In the genomic region with DNA sequence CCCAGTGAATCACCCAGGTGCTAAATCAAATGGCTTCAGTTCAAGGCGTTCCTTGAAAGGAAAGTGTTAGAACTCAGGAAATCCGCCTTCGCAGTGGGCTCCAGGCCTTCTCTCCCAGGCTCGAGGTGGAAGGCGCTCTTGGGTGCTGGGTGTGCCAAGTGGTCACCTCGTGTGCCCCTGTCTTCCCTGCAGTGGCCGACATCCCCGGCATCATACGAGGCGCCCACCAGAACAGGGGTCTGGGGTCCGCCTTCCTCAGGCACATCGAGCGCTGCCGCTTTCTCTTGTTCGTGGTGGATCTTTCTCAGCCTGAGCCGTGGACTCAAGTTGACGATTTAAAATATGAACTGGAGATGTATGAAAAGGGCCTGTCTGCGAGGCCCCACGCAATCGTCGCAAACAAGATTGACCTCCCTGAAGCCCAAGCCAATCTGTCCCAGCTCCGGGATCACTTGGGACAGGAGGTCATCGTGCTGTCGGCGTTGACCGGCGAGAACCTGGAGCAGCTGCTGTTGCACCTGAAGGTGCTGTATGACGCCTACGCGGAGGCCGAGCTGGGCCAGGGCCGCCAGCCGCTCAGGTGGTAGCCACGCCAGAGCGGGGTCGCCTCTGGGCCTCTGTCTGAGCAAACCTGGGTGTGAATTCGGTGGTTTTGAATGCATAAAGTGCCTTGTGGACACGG, we compare ENCODE assay signal across 20 cellular contexts. TPM values are rescaled to one million over a fixed set of nuclear protein-coding genes. Genes with fewer than 3 reads are reported as not detected.
DNase-seq lines count a peak whose midpoint lies in the region; ATAC-seq, FAIRE-seq and TF ChIP-seq lines count a peak whose summit lies in the region.
"Had no signal": no experiment of that assay in that cellular context is flagged by ENCODE, and none has a peak within 500 bp of the region (broad histone marks: within the 10 kb centered on the region; RNA-seq: fewer than 3 reads in every experiment).

No MANE protein-coding gene starts in this region.

- no peak for FAIRE-seq in GM12878 (lab: Jason Lieb, UNC)

- no peak for TF ChIP-seq POLR2A in GM12878 (IDR thresholded peaks at IDR 0.05; ENCODE audit: low read depth, low read length)

- TF ChIP-seq CTCF in left ventricle myocardium inferior (IDR thresholded peaks at IDR 0.05; ENCODE audit: borderline replicate concordance) (no peak), GM12878 (IDR thresholded peaks at IDR 0.05 in 2 of 3, conservative IDR thresholded peaks at IDR 0.05 in 1 of 3; ENCODE audit: control insufficient read depth in 2 of 3, extremely low read depth in 1 of 3, insufficient read depth in 1 of 3, low read depth in 3 of 3, low read length in 3 of 3) (no peak), mucosa of descending colon (IDR thresholded peaks at IDR 0.05) (no peak)

- H3K4me3 ChIP-seq in left ventricle myocardium inferior (no peak overlapping the region), GM12878 (no peak overlapping the region), mucosa of descending colon (no peak overlapping the region)
- H3K4me3 ChIP-seq: GM23338 had no signal

- H3K4me1 ChIP-seq in left ventricle myocardium inferior (no peaks in the 10 kb centered on the region), GM12878 (ENCODE audit: control insufficient read depth, insufficient read depth, low read length) (peaks cover 17% of the 10 kb centered on the region), mucosa of descending colon (ENCODE audit: low read depth) (no peaks in the 10 kb centered on the region)

- CTCF ChIA-PET in GM12878 (lab: Yijun Ruan, JAX) = no interaction called here

- H3K9ac ChIP-seq in GM12878 (ENCODE audit: control insufficient read depth, insufficient read depth, low read length) = no peak overlapping the region

- TF ChIP-seq RAD21 in GM12878 (IDR thresholded peaks at IDR 0.05; ENCODE audit: insufficient read depth, low read depth, low read length) = no peak

- H3K36me3 ChIP-seq in left ventricle myocardium inferior (peaks cover 77% of the 10 kb centered on the region), GM12878 (ENCODE audit: control insufficient read depth in 2 of 2, insufficient read depth in 2 of 2, low read length in 1 of 2) (peaks cover 16 to 25% of the 10 kb centered on the region in 2 experiments; a peak in 3 of 4 replicates), mucosa of descending colon (ENCODE audit: low read depth) (no peaks in the 10 kb centered on the region)

- SMC1A ChIA-PET in GM12878 (lab: Charles Lee; ENCODE audit: uncharacterized antibody, unreplicated experiment) = no interaction called here

- H3K27me3 ChIP-seq in left ventricle myocardium inferior (ENCODE audit: low read depth) (no peaks in the 10 kb centered on the region), GM12878 (replicated peaks in 1 of 2; ENCODE audit: control insufficient read depth in 2 of 2, insufficient read depth in 2 of 2, low read length in 1 of 2) (no peaks in the 10 kb centered on the region)

- RAD21 ChIA-PET in GM12878 (lab: Charles Lee; ENCODE audit: unreplicated experiment) = no interaction called here

- in situ Hi-C loops in GM12878 (cut with MboI) = no loop called here

- BruUV-seq in GM12878 (replicated peaks; lab: Mats Ljungman, UMichigan) = no TSS peak

- H3K27ac ChIP-seq in left ventricle myocardium inferior (replicated peaks) (no peak overlapping the region), GM12878 (ENCODE audit: control insufficient read depth, insufficient read depth) (no peak overlapping the region)
- H3K27ac ChIP-seq: 22Rv1 had no signal

- WGBS in GM12878 (ENCODE audit: insufficient coverage, insufficient replicate concordance, low lambda C conversion rate, missing lambda C conversion rate) = 90% methylated on average over 38 of the region's 38 CpGs

- DNase-seq in Right ventricle myocardium inferior (ENCODE audit: missing footprints) = peak; percentile 41
- no peak for DNase-seq in left ventricle myocardium inferior
- no peak for DNase-seq in GM12878 (ENCODE audit: low read depth, low spot score)
- peak in 2 of 3 donors; percentile 16 to 43 for DNase-seq in mucosa of descending colon
- no peak for DNase-seq in NCI-H82 treated with DMSO at 0.1 percent for 48 hours (lab: John Stamatoyannopoulos, UW; ENCODE audit: unreplicated experiment)
- no peak for DNase-seq in NCI-H1048 (lab: John Stamatoyannopoulos, UW)
- DNase-seq in glomerular visceral epithelial cell (ENCODE audit: extremely low spot score) = no peak
- DNase-seq: DMS 273 treated with DMSO at 0.1 percent for 48 hours, GF-D8, KG1, NCI-H1436 treated with DMSO at 0.1 percent for 48 hours, NCI-H774 had no signal

- H3K9me3 ChIP-seq in left ventricle myocardium inferior (replicated peaks) = no peaks in the 10 kb centered on the region
- no peaks in the 10 kb centered on the region for H3K9me3 ChIP-seq in GM12878 (replicated peaks; ENCODE audit: control insufficient read depth, insufficient read depth, low read length)
- no peaks in the 10 kb centered on the region for H3K9me3 ChIP-seq in mucosa of descending colon

- intact Hi-C loops in Right ventricle myocardium inferior (cut with DNase I) (no loop called here), left ventricle myocardium inferior (cut with micrococcal nuclease) (no loop called here), GM12878 (cut with micrococcal nuclease; ENCODE audit: unreplicated experiment) (no loop called here), mucosa of descending colon (cut with DNase I, micrococcal nuclease) (no loop called here)

- H3K79me2 ChIP-seq in GM12878 (ENCODE audit: control insufficient read depth, insufficient read depth, low read length) = no peaks in the 10 kb centered on the region

- no peak for ATAC-seq in Right ventricle myocardium inferior
- ATAC-seq in GM12878 = no peak
- ATAC-seq in mucosa of descending colon = no peak
- ATAC-seq in SK-N-SH treated with all-trans-retinoic acid at 6 μM for 48 hours = no peak
- ATAC-seq: GM23338, HCT116 had no signal

- H2AFZ ChIP-seq in GM12878 (ENCODE audit: control insufficient read depth, low read depth, low read length) = no peak overlapping the region
- H2AFZ ChIP-seq: GM23338 had no signal

- peak overlapping the region; percentile 36 for H3K4me2 ChIP-seq in GM12878 (ENCODE audit: control insufficient read depth, insufficient read depth)
- H3K4me2 ChIP-seq: GM23338 had no signal

- POLR2A ChIA-PET in GM12878 (lab: Charles Lee) = no interaction called here

- no peaks in the 10 kb centered on the region for H4K20me1 ChIP-seq in GM12878 (ENCODE audit: control insufficient read depth, insufficient read depth)

- no peak for TF ChIP-seq EP300 in GM12878 (IDR thresholded peaks at IDR 0.05; ENCODE audit: borderline replicate concordance in 1 of 2, control insufficient read depth in 1 of 2, low read depth in 2 of 2, low read length in 2 of 2)

RNA-seq across cellular contexts. Expression of a gene that starts 17.8 kb away (rescaled TPM):
- total RNA-seq in Right ventricle myocardium inferior (21.6 TPM), left ventricle myocardium inferior (25.9 TPM), GM12878 (2014; rRNA removed) (40.9 and 44.1 TPM in 2 replicates), GM12878 (2014; rRNA removed; fragmentation: Illumina TruSeq; extraction: Trizol) (19.3 and 28.5 TPM in 2 replicates), GM12878 (2021) (40.4 and 52.4 TPM in 2 replicates), mucosa of descending colon (10 to 100 TPM; 28.8 to 34.9 (median 32.6) TPM)
- total RNA-seq in GM12878 (2013; cell fraction: nucleolus; rRNA removed) = 48.5 and 51.0 TPM in 2 replicates
- 12.8 TPM for polyA plus RNA-seq in GM12878 (2011; ENCODE audit: low read depth)
- polyA plus RNA-seq in GM12878 (2011; rRNA removed) (22.2 and 32.9 TPM in 2 replicates), GM12878 (2014; fragmentation: Illumina TruSeq; extraction: Trizol) (10.4 and 31.4 TPM in 2 replicates), GM12878 (2014; fragmentation: Nextera tagmentation; extraction: Ambion mirVana) (1 to 10 TPM; 6.2 to 7.3 TPM), GM12878 (2014; rRNA removed) (44.5 and 45.2 TPM in 2 replicates), GM12878 (2016; fragmentation: Nextera tagmentation; extraction: Ambion mirVana) (10 to 100 TPM; 35.8 to 38.6 TPM)
- 44.6 and 54.2 TPM in 2 replicates for polyA plus RNA-seq in GM12878 (2011; cell fraction: cytosol; rRNA removed)
- 23.9 and 38.8 TPM in 2 replicates for polyA plus RNA-seq in GM12878 (2011; cell fraction: nucleus; rRNA removed)
- 18.6 and 25.9 TPM in 2 replicates for polyA plus RNA-seq in GM12878 (2012)
- polyA minus RNA-seq in GM12878 (2011; rRNA and poly(A)+ RNA removed) = 15.4 and 31.5 TPM in 2 replicates
- polyA minus RNA-seq in GM12878 (2011; cell fraction: cytosol; rRNA and poly(A)+ RNA removed) = 6.9 and 9.5 TPM in 2 replicates
- polyA minus RNA-seq in GM12878 (2011; cell fraction: nucleus; rRNA and poly(A)+ RNA removed) = 8.2 and 26.7 TPM in 2 replicates

RNA-seq across cellular contexts. Expression of a gene that starts 19.4 kb away (rescaled TPM):
- total RNA-seq in Right ventricle myocardium inferior (not detected), left ventricle myocardium inferior (not detected), GM12878 (2014; rRNA removed) (not detected in 2 replicates), GM12878 (2014; rRNA removed; fragmentation: Illumina TruSeq; extraction: Trizol) (not detected in 2 replicates), GM12878 (2021) (not detected in 2 replicates), mucosa of descending colon (under 1 TPM in 1 of 3 donors, not detected in 2; 0.09 TPM)
- total RNA-seq in GM12878 (2013; cell fraction: nucleolus; rRNA removed) = not detected in 2 replicates
- not detected for polyA plus RNA-seq in GM12878 (2011; ENCODE audit: low read depth)
- polyA plus RNA-seq in GM12878 (2011; rRNA removed) (not detected in 2 replicates), GM12878 (2014; fragmentation: Illumina TruSeq; extraction: Trizol) (not detected in 2 replicates), GM12878 (2014; fragmentation: Nextera tagmentation; extraction: Ambion mirVana) (not detected), GM12878 (2014; rRNA removed) (not detected in 2 replicates), GM12878 (2016; fragmentation: Nextera tagmentation; extraction: Ambion mirVana) (not detected)
- not detected in 2 replicates for polyA plus RNA-seq in GM12878 (2011; cell fraction: cytosol; rRNA removed)
- not detected in 2 replicates for polyA plus RNA-seq in GM12878 (2011; cell fraction: nucleus; rRNA removed)
- 0.04 TPM in 1 of 2 replicates, not detected in the other for polyA plus RNA-seq in GM12878 (2012)
- polyA minus RNA-seq in GM12878 (2011; rRNA and poly(A)+ RNA removed) = not detected in 2 replicates
- not detected in 2 replicates for polyA minus RNA-seq in GM12878 (2011; cell fraction: cytosol; rRNA and poly(A)+ RNA removed)
- polyA minus RNA-seq in GM12878 (2011; cell fraction: nucleus; rRNA and poly(A)+ RNA removed) = not detected in 2 replicates
- total RNA-seq: Daoy, M059J, NCI-H460 had no signal
- polyA plus RNA-seq: CD14-positive monocyte had no signal

RNA-seq across cellular contexts. Expression of a gene that starts 37.7 kb away (rescaled TPM):
- 59.5 TPM for total RNA-seq in Right ventricle myocardium inferior
- total RNA-seq in left ventricle myocardium inferior = 55.3 TPM
- 105 and 133 TPM in 2 replicates for total RNA-seq in GM12878 (2013; cell fraction: nucleolus; rRNA removed)
- 16.3 and 17.4 TPM in 2 replicates for total RNA-seq in GM12878 (2014; rRNA removed)
- total RNA-seq in GM12878 (2014; rRNA removed; fragmentation: Illumina TruSeq; extraction: Trizol) = 12.4 and 13.3 TPM in 2 replicates
- 22.3 and 24.1 TPM in 2 replicates for total RNA-seq in GM12878 (2021)
- polyA plus RNA-seq in GM12878 (2011; ENCODE audit: low read depth) = 14.8 TPM
- polyA plus RNA-seq in GM12878 (2011; rRNA removed) = 10.9 and 15.8 TPM in 2 replicates
- 12.0 and 14.6 TPM in 2 replicates for polyA plus RNA-seq in GM12878 (2011; cell fraction: cytosol; rRNA removed)
- polyA plus RNA-seq in GM12878 (2011; cell fraction: nucleus; rRNA removed) = 67.4 and 67.5 TPM in 2 replicates
- polyA plus RNA-seq in GM12878 (2012) = 20.8 and 23.0 TPM in 2 replicates
- 15.0 and 16.4 TPM in 2 replicates for polyA plus RNA-seq in GM12878 (2014; fragmentation: Illumina TruSeq; extraction: Trizol)
- polyA plus RNA-seq in GM12878 (2014; fragmentation: Nextera tagmentation; extraction: Ambion mirVana) = 1 to 10 TPM; 2.8 to 4.1 TPM
- polyA plus RNA-seq in GM12878 (2014; rRNA removed) = 12.7 and 14.4 TPM in 2 replicates
- 10 to 100 TPM; 13.8 to 15.4 TPM for polyA plus RNA-seq in GM12878 (2016; fragmentation: Nextera tagmentation; extraction: Ambion mirVana)
- polyA minus RNA-seq in GM12878 (2011; rRNA and poly(A)+ RNA removed) = 66.0 and 206 TPM in 2 replicates
- polyA minus RNA-seq in GM12878 (2011; cell fraction: cytosol; rRNA and poly(A)+ RNA removed) = 5.5 and 6.5 TPM in 2 replicates
- polyA minus RNA-seq in GM12878 (2011; cell fraction: nucleus; rRNA and poly(A)+ RNA removed) = 27.1 and 49.9 TPM in 2 replicates
- total RNA-seq in mucosa of descending colon = 100 to 1,000 TPM in 1 of 3 donors, 10 to 100 TPM in 2; 87.0 to 111 (median 91.6) TPM

RNA-seq across cellular contexts. Expression of a gene that starts 57.1 kb away (rescaled TPM):
- total RNA-seq in Right ventricle myocardium inferior (7.8 TPM), left ventricle myocardium inferior (9.0 TPM), GM12878 (2014; rRNA removed) (8.1 and 12.4 TPM in 2 replicates), GM12878 (2014; rRNA removed; fragmentation: Illumina TruSeq; extraction: Trizol) (6.1 and 6.6 TPM in 2 replicates), GM12878 (2021) (10.4 and 11.1 TPM in 2 replicates), mucosa of descending colon (10 to 100 TPM; 13.2 to 16.0 (median 14.4) TPM)
- 55.6 and 59.3 TPM in 2 replicates for total RNA-seq in GM12878 (2013; cell fraction: nucleolus; rRNA removed)
- polyA plus RNA-seq in GM12878 (2011; ENCODE audit: low read depth) = 2.8 TPM
- polyA plus RNA-seq in GM12878 (2011; rRNA removed) (11.7 and 12.1 TPM in 2 replicates), GM12878 (2014; fragmentation: Illumina TruSeq; extraction: Trizol) (7.0 and 8.2 TPM in 2 replicates), GM12878 (2014; fragmentation: Nextera tagmentation; extraction: Ambion mirVana) (1 to 10 TPM; 1.8 to 2.2 TPM), GM12878 (2014; rRNA removed) (20.0 and 21.8 TPM in 2 replicates), GM12878 (2016; fragmentation: Nextera tagmentation; extraction: Ambion mirVana) (1 to 10 TPM; 2.4 to 2.8 TPM)
- 8.8 and 17.7 TPM in 2 replicates for polyA plus RNA-seq in GM12878 (2011; cell fraction: cytosol; rRNA removed)
- 46.7 and 57.7 TPM in 2 replicates for polyA plus RNA-seq in GM12878 (2011; cell fraction: nucleus; rRNA removed)
- polyA plus RNA-seq in GM12878 (2012) = 6.1 and 8.3 TPM in 2 replicates
- polyA minus RNA-seq in GM12878 (2011; rRNA and poly(A)+ RNA removed) = 9.8 and 20.6 TPM in 2 replicates
- 6.7 and 7.0 TPM in 2 replicates for polyA minus RNA-seq in GM12878 (2011; cell fraction: cytosol; rRNA and poly(A)+ RNA removed)
- 13.2 and 25.6 TPM in 2 replicates for polyA minus RNA-seq in GM12878 (2011; cell fraction: nucleus; rRNA and poly(A)+ RNA removed)

RNA-seq across cellular contexts. Expression of a gene that starts 57.4 kb away (rescaled TPM):
- 230 TPM for total RNA-seq in Right ventricle myocardium inferior
- 233 TPM for total RNA-seq in left ventricle myocardium inferior
- 59.7 and 68.2 TPM in 2 replicates for total RNA-seq in GM12878 (2013; cell fraction: nucleolus; rRNA removed)
- total RNA-seq in GM12878 (2014; rRNA removed) = 323 and 324 TPM in 2 replicates
- 210 and 216 TPM in 2 replicates for total RNA-seq in GM12878 (2014; rRNA removed; fragmentation: Illumina TruSeq; extraction: Trizol)
- total RNA-seq in GM12878 (2021) = 348 and 359 TPM in 2 replicates
- polyA plus RNA-seq in GM12878 (2011; ENCODE audit: low read depth) = 125 TPM
- 273 and 397 TPM in 2 replicates for polyA plus RNA-seq in GM12878 (2011; rRNA removed)
- polyA plus RNA-seq in GM12878 (2011; cell fraction: cytosol; rRNA removed) = 444 and 554 TPM in 2 replicates
- 378 and 385 TPM in 2 replicates for polyA plus RNA-seq in GM12878 (2011; cell fraction: nucleus; rRNA removed)
- polyA plus RNA-seq in GM12878 (2012) = 199 and 211 TPM in 2 replicates
- 131 and 219 TPM in 2 replicates for polyA plus RNA-seq in GM12878 (2014; fragmentation: Illumina TruSeq; extraction: Trizol)
- polyA plus RNA-seq in GM12878 (2014; fragmentation: Nextera tagmentation; extraction: Ambion mirVana) = 100 to 1,000 TPM; 333 to 546 TPM
- 369 and 389 TPM in 2 replicates for polyA plus RNA-seq in GM12878 (2014; rRNA removed)
- polyA plus RNA-seq in GM12878 (2016; fragmentation: Nextera tagmentation; extraction: Ambion mirVana) = 100 to 1,000 TPM; 824 to 857 TPM
- polyA minus RNA-seq in GM12878 (2011; rRNA and poly(A)+ RNA removed) = 170 and 184 TPM in 2 replicates
- polyA minus RNA-seq in GM12878 (2011; cell fraction: cytosol; rRNA and poly(A)+ RNA removed) = 58.0 and 86.2 TPM in 2 replicates
- 32.9 and 52.9 TPM in 2 replicates for polyA minus RNA-seq in GM12878 (2011; cell fraction: nucleus; rRNA and poly(A)+ RNA removed)
- 100 to 1,000 TPM; 129 to 197 (median 194) TPM for total RNA-seq in mucosa of descending colon

Comparison
In these comparisons a context has a peak if more than half of its experiments do, and no peak if none do; other contexts are left out.
1. DNase-seq: peak in Right ventricle myocardium inferior (single experiment) and mucosa of descending colon (2 of 3); none in left ventricle myocardium inferior (single experiment), GM12878 (single experiment), NCI-H82 treated with DMSO at 0.1 percent for 48 hours (single experiment), NCI-H1048 (single experiment) and glomerular visceral epithelial cell (single experiment).